ENCODE assay signal across 22 cellular contexts in genomic region chr3:50382271-50382670, GRCh38.
"Had no signal": no experiment of that assay in that cellular context is flagged by ENCODE, and none has a peak within 500 bp of the region (broad histone marks: within the 10 kb centered on the region; RNA-seq: fewer than 3 reads in every experiment).

No MANE protein-coding gene starts in this region.

- H3K9me3 Mint-ChIP-seq: activated CD4-positive, alpha-beta memory T cell treated with anti-CD3 and anti-CD28 coated beads for 36 hours; activated T-cell treated with anti-CD3 and anti-CD28 coated beads, Interleukin-2, amount 50 U/mL, for 72 hours; central memory CD8-positive, alpha-beta T cell; endodermal cell; natural killer cell treated with Interleukin-12 subunit alpha and Interleukin-12 subunit beta and Interleukin-15 and Interleukin-18, amount 100 ng/mL, for 72 hours; T-helper 1 cell treated with Interleukin-12 subunit alpha and Interleukin-12 subunit beta and Interleukin-4 antibody, amounts not matched to agents 30 μg/mL and 1 μg/mL, for 36 hours had no signal

- H3K27me3 ChIP-seq: breast epithelium, esophagus squamous epithelium, gastrocnemius medialis, heart left ventricle, thyroid gland had no signal

- H3K27ac Mint-ChIP-seq: activated CD4-positive, alpha-beta memory T cell treated with anti-CD3 and anti-CD28 coated beads for 36 hours; activated T-cell treated with anti-CD3 and anti-CD28 coated beads, Interleukin-2, amount 50 U/mL, for 72 hours; endodermal cell; natural killer cell treated with Interleukin-12 subunit alpha and Interleukin-12 subunit beta and Interleukin-15 and Interleukin-18, amount 100 ng/mL, for 72 hours; T-helper 1 cell treated with Interleukin-12 subunit alpha and Interleukin-12 subunit beta and Interleukin-4 antibody, amounts not matched to agents 30 μg/mL and 1 μg/mL, for 36 hours had no signal

- H3K4me1 Mint-ChIP-seq: central memory CD8-positive, alpha-beta T cell had no signal

- DNase-seq: activated CD4-positive, alpha-beta memory T cell treated with anti-CD3 and anti-CD28 coated beads for 36 hours; activated CD4-positive, alpha-beta T cell treated with anti-CD3 and anti-CD28 coated beads for 4 hours; activated CD4-positive, CD25-positive, alpha-beta regulatory T cell; activated gamma-delta T cell; activated naive CD4-positive, alpha-beta T cell treated with anti-CD3 and anti-CD28 coated beads, Interleukin-2, amount 50 U/mL, for 16 hours; activated T-cell treated with anti-CD3 and anti-CD28 coated beads, Interleukin-2, amount 50 U/mL, for 72 hours; aorta; cortex of kidney; endodermal cell; esophagus squamous epithelium; gastrocnemius medialis; heart left ventricle; occipital lobe; posterior cingulate gyrus; stimulated activated CD4-positive, alpha-beta T cell treated with anti-CD3 and anti-CD28 coated beads, Interleukin-4, amount 100 ng/mL, for 1 hour; stimulated activated naive CD4-positive, alpha-beta T cell treated with Interleukin-2 at 50 U/mL for 16 hours; T1000 had no signal

- H3K36me3 ChIP-seq: breast epithelium, esophagus squamous epithelium, gastrocnemius medialis, heart left ventricle, thyroid gland had no signal

- H3K4me3 Mint-ChIP-seq: activated CD4-positive, alpha-beta memory T cell treated with anti-CD3 and anti-CD28 coated beads for 36 hours; activated T-cell treated with anti-CD3 and anti-CD28 coated beads, Interleukin-2, amount 50 U/mL, for 72 hours; central memory CD8-positive, alpha-beta T cell; endodermal cell; natural killer cell treated with Interleukin-12 subunit alpha and Interleukin-12 subunit beta and Interleukin-15 and Interleukin-18, amount 100 ng/mL, for 72 hours; T-helper 1 cell treated with Interleukin-12 subunit alpha and Interleukin-12 subunit beta and Interleukin-4 antibody, amounts not matched to agents 30 μg/mL and 1 μg/mL, for 36 hours had no signal

- H3K27me3 Mint-ChIP-seq: activated CD4-positive, alpha-beta memory T cell treated with anti-CD3 and anti-CD28 coated beads for 36 hours; central memory CD8-positive, alpha-beta T cell; natural killer cell treated with Interleukin-12 subunit alpha and Interleukin-12 subunit beta and Interleukin-15 and Interleukin-18, amount 100 ng/mL, for 72 hours had no signal

- H3K4me3 ChIP-seq: esophagus squamous epithelium, gastrocnemius medialis, heart left ventricle, thyroid gland had no signal

- H3K27ac ChIP-seq: esophagus squamous epithelium, gastrocnemius medialis, heart left ventricle, thyroid gland had no signal

- H3K36me3 Mint-ChIP-seq: activated CD4-positive, alpha-beta memory T cell treated with anti-CD3 and anti-CD28 coated beads for 36 hours; natural killer cell treated with Interleukin-12 subunit alpha and Interleukin-12 subunit beta and Interleukin-15 and Interleukin-18, amount 100 ng/mL, for 72 hours had no signal

- H3K9me3 ChIP-seq: breast epithelium, esophagus squamous epithelium, gastrocnemius medialis, heart left ventricle, thyroid gland had no signal

- H3K4me1 ChIP-seq: esophagus squamous epithelium, gastrocnemius medialis, heart left ventricle, thyroid gland had no signal
